10 cellular contexts compared by ENCODE assay signal in the genomic region with DNA sequence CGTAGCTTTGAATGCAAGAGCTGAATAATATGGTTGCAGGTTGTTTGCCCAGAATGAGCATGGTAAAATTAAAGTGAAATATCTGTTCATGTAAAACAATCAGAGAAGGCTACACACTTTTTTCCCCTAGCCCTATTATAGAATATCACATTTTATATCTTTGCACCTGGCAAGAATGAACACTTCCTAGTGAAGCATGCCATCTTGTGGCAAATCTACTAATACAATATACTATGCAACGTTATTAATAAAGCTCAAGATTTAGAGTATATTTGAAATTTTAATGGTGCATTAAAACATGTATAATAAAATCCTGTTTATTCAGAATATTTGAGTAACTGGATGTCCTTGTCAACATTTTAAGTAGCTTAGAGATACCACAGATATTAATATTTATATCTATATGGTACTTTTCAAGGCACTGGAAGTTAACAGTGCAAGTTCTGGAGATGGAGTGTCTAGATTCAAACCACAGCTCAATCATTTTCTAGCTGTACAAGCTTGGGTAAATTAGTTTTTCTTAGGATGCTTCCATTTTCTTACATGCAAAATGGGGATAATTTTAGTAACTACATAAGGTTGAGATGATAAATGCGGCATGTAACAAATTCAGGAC.
A peak's percentile ranks its signal among the peaks of the same experiment; 100 is the strongest.
DNase-seq lines count a peak whose midpoint lies in the region; ATAC-seq, FAIRE-seq and TF ChIP-seq lines count a peak whose summit lies in the region.
"Had no signal": no experiment of that assay in that cellular context is flagged by ENCODE, and none has a peak within 500 bp of the region (broad histone marks: within the 10 kb centered on the region; RNA-seq: fewer than 3 reads in every experiment).

No MANE protein-coding gene starts in this region.

- CTCF ChIA-PET in HepG2 (lab: Yijun Ruan, JAX; ENCODE audit: low intra/inter-chr PET ratio, low total read pairs) = no interaction called here
- CTCF ChIA-PET in activated CD8-positive, alpha-beta T cell treated with anti-CD3 and anti-CD28 coated beads for 36 hours (lab: Charles Lee) = interaction anchor here (1.1 kb wide), 1 partner anchor 12 kb away, joined by 3 read pairs; no protein-coding TSS in a partner anchor

- no peak overlapping the region for H3K4me3 Mint-ChIP-seq in activated CD8-positive, alpha-beta T cell treated with anti-CD3 and anti-CD28 coated beads for 36 hours
- H3K4me3 Mint-ChIP-seq: dendritic cell treated with granulocyte-macrophage colony-stimulating factor and Interleukin-4, amounts not matched to agents 40 ng/mL and 50 ng/mL, for 4 days had no signal

- H3K4me1 ChIP-seq in MM.1S (ENCODE audit: low read length) (no peaks in the 10 kb centered on the region), adrenal gland (replicated peaks in 1 of 2) (no peaks in the 10 kb centered on the region), HepG2 (ENCODE audit: insufficient read depth, low read length) (no peaks in the 10 kb centered on the region)

- TF ChIP-seq CTCF in MM.1S (IDR thresholded peaks at IDR 0.05; ENCODE audit: low read length) = peak; percentile 33
- TF ChIP-seq CTCF in adrenal gland (IDR thresholded peaks at IDR 0.05) = peak in 5 of 6 experiments; percentile 27 to 56 (median 39)
- TF ChIP-seq CTCF in HepG2 (CRISPR knock-in tag; IDR thresholded peaks at IDR 0.05) = peak; percentile 16; the same call in 1 of the 2 replicates
- TF ChIP-seq CTCF in activated CD8-positive, alpha-beta T cell treated with anti-CD3 and anti-CD28 coated beads for 36 hours (IDR thresholded peaks at IDR 0.05) = no peak

- no peak overlapping the region for H3K27ac ChIP-seq in MM.1S (ENCODE audit: low read length)
- H3K27ac ChIP-seq in adrenal gland = no peak overlapping the region
- no peak overlapping the region for H3K27ac ChIP-seq in HepG2 (ENCODE audit: extremely low read length, insufficient read depth, low read length)

- TF ChIP-seq POLR2A in adrenal gland (IDR thresholded peaks at IDR 0.05) = no peak
- no peak for TF ChIP-seq POLR2A in HepG2 (IDR thresholded peaks at IDR 0.05; ENCODE audit: insufficient read depth in 1 of 2, low read depth in 2 of 2, low read length in 2 of 2)

- H3K9ac ChIP-seq in MM.1S (ENCODE audit: low read length) = no peak overlapping the region
- H3K9ac ChIP-seq in HepG2 (ENCODE audit: insufficient read depth, low read depth, low read length) = no peak overlapping the region

- 61 to 68% (median 63%) methylated on average over 3 of the region's 3 CpGs for WGBS in adrenal gland, 4 donors
- 15% methylated on average over 3 of the region's 3 CpGs for WGBS in HepG2 (ENCODE audit: low lambda C conversion rate)

- no peaks in the 10 kb centered on the region for H3K9me2 ChIP-seq in MM.1S (replicated peaks; ENCODE audit: insufficient read depth, low read length)

- H4K20me1 ChIP-seq in MM.1S (ENCODE audit: insufficient read depth, low read length) (no peaks in the 10 kb centered on the region), HepG2 (ENCODE audit: insufficient read depth, low read length) (no peaks in the 10 kb centered on the region)

- H3K9me3 ChIP-seq in MM.1S (replicated peaks; ENCODE audit: insufficient read depth, low read length) (no peaks in the 10 kb centered on the region), adrenal gland (replicated peaks in 1 of 3) (no peaks in the 10 kb centered on the region), HepG2 (ENCODE audit: low read length) (no peaks in the 10 kb centered on the region)

- TF ChIP-seq RAD21 in HepG2 (CRISPR knock-in tag; IDR thresholded peaks at IDR 0.05) = no peak

- peaks cover 5% of the 10 kb centered on the region for H3K9me3 Mint-ChIP-seq in activated CD8-positive, alpha-beta T cell treated with anti-CD3 and anti-CD28 coated beads for 36 hours
- H3K9me3 Mint-ChIP-seq: dendritic cell treated with granulocyte-macrophage colony-stimulating factor and Interleukin-4, amounts not matched to agents 40 ng/mL and 50 ng/mL, for 4 days had no signal

- H3F3A ChIP-seq in MM.1S (ENCODE audit: insufficient read depth, low read length) = no peaks in the 10 kb centered on the region

- H3K4me1 Mint-ChIP-seq in activated CD8-positive, alpha-beta T cell treated with anti-CD3 and anti-CD28 coated beads for 36 hours (ENCODE audit: low read depth) = no peaks in the 10 kb centered on the region

- H3K36me3 Mint-ChIP-seq in activated CD8-positive, alpha-beta T cell treated with anti-CD3 and anti-CD28 coated beads for 36 hours (ENCODE audit: low read depth) = no peaks in the 10 kb centered on the region

- intact Hi-C loops in adrenal gland (cut with DNase I) = loop anchor here in 1 of 2 donors (5.0 kb wide), 1 partner anchor 788 kb away; no protein-coding TSS in a partner anchor
- intact Hi-C loops in HepG2 (cut with micrococcal nuclease; ENCODE audit: unreplicated experiment) = loop anchor here (5.0 kb wide), 1 partner anchor 798 kb away; no protein-coding TSS in a partner anchor
- intact Hi-C loops in activated CD8-positive, alpha-beta T cell treated with anti-CD3 and anti-CD28 coated beads for 36 hours (cut with micrococcal nuclease) = no loop called here

- H3K36me3 ChIP-seq in MM.1S (replicated peaks; ENCODE audit: insufficient read depth, low read length) (no peaks in the 10 kb centered on the region), adrenal gland (replicated peaks in 1 of 2) (no peaks in the 10 kb centered on the region), HepG2 (replicated peaks in 1 of 2; ENCODE audit: control insufficient read depth in 1 of 2, insufficient read depth in 2 of 2, low read length in 2 of 2) (no peaks in the 10 kb centered on the region)

- no peaks in the 10 kb centered on the region for H3K27me3 ChIP-seq in MM.1S (replicated peaks; ENCODE audit: insufficient read depth, low read length)
- H3K27me3 ChIP-seq in adrenal gland = no peaks in the 10 kb centered on the region
- no peaks in the 10 kb centered on the region for H3K27me3 ChIP-seq in HepG2 (ENCODE audit: control insufficient read depth in 1 of 2, insufficient read depth in 2 of 2, low read length in 2 of 2)

- ATAC-seq in HepG2 = no peak
- ATAC-seq in activated CD8-positive, alpha-beta T cell treated with anti-CD3 and anti-CD28 coated beads for 36 hours = no peak
- no peak for ATAC-seq in HG03571 (IDR thresholded peaks at IDR 0.05; ENCODE audit: unreplicated experiment)
- no peak for ATAC-seq in GM19455 (IDR thresholded peaks at IDR 0.05; ENCODE audit: unreplicated experiment)

- FAIRE-seq in HepG2 (lab: Jason Lieb, UNC) = no peak
- FAIRE-seq: H1 had no signal

- no TSS peak for BruUV-seq in HepG2 (replicated peaks; lab: Mats Ljungman, UMichigan)

- H2AFZ ChIP-seq in MM.1S (ENCODE audit: low read length) (no peak overlapping the region), HepG2 (ENCODE audit: low read length) (no peak overlapping the region)

- POLR2A ChIA-PET in HepG2 (lab: Yijun Ruan, JAX) = no interaction called here
- POLR2A ChIA-PET in activated CD8-positive, alpha-beta T cell treated with anti-CD3 and anti-CD28 coated beads for 36 hours (lab: Charles Lee) = no interaction called here

- no peak overlapping the region for H3K4me3 ChIP-seq in MM.1S (ENCODE audit: low read length)
- no peak overlapping the region for H3K4me3 ChIP-seq in adrenal gland
- H3K4me3 ChIP-seq in HepG2 (replicated peaks in 1 of 3; ENCODE audit: insufficient read depth in 1 of 3, low read depth in 2 of 3, low read length in 3 of 3) = no peak overlapping the region

- in situ Hi-C loops in HepG2 (cut with HindIII; ENCODE audit: extremely low pct_ligation_motif_present, low pct_unique_long_range_greater_than_20kb) = no loop called here

- H3K79me2 ChIP-seq in MM.1S (ENCODE audit: low read length) (no peaks in the 10 kb centered on the region), HepG2 (ENCODE audit: insufficient read depth, low read length) (no peaks in the 10 kb centered on the region)

- DNase-seq in COR-L47 (lab: John Stamatoyannopoulos, UW) = peak; percentile 47
- peak; percentile 33 for DNase-seq in MM.1S
- no peak for DNase-seq in adrenal gland
- DNase-seq in HepG2 (ENCODE audit: low spot score) = no peak
- DNase-seq in activated CD8-positive, alpha-beta T cell treated with anti-CD3 and anti-CD28 coated beads for 36 hours = no peak
- no peak for DNase-seq in mesenteric fat pad (ENCODE audit: low spot score)

- no peak for TF ChIP-seq EP300 in HepG2 (IDR thresholded peaks at IDR 0.05; ENCODE audit: low read depth in 2 of 2, low read length in 2 of 2)
- TF ChIP-seq EP300 in HepG2 (CRISPR knock-in tag; IDR thresholded peaks at IDR 0.05; ENCODE audit: borderline replicate concordance) = no peak

- H3K27ac Mint-ChIP-seq in activated CD8-positive, alpha-beta T cell treated with anti-CD3 and anti-CD28 coated beads for 36 hours = no peak overlapping the region
- H3K27ac Mint-ChIP-seq: dendritic cell treated with granulocyte-macrophage colony-stimulating factor and Interleukin-4, amounts not matched to agents 40 ng/mL and 50 ng/mL, for 4 days had no signal

- no peak overlapping the region for H3K4me2 ChIP-seq in MM.1S (ENCODE audit: low read depth, low read length)
- H3K4me2 ChIP-seq in HepG2 (ENCODE audit: low read depth, low read length) = no peak overlapping the region

- H3K27me3 Mint-ChIP-seq in activated CD8-positive, alpha-beta T cell treated with anti-CD3 and anti-CD28 coated beads for 36 hours = no peaks in the 10 kb centered on the region
- H3K27me3 Mint-ChIP-seq: dendritic cell treated with granulocyte-macrophage colony-stimulating factor and Interleukin-4, amounts not matched to agents 40 ng/mL and 50 ng/mL, for 4 days had no signal

TF ChIP-seq in HepG2, 621 proteins besides CTCF, POLR2A, EP300 and RAD21:
- TF ChIP-seq RAD51 (IDR thresholded peaks at IDR 0.05; ENCODE audit: borderline replicate concordance) = no peak
- 0 out of 2 replicates have a peak, but pooled peaks have one; percentile 9 for TF ChIP-seq STAG1 (CRISPR knock-in tag; IDR thresholded peaks at IDR 0.05)
- no peak for TF ChIP-seq KLF12 (CRISPR knock-in tag; IDR thresholded peaks at IDR 0.05; ENCODE audit: borderline replicate concordance)

Comparison
In these comparisons a context has a peak if more than half of its experiments do, and no peak if none do; other contexts are left out.
1. DNase-seq: peak in COR-L47 (single experiment) and MM.1S (single experiment); none in adrenal gland (0 of 7), HepG2 (single experiment), activated CD8-positive, alpha-beta T cell treated with anti-CD3 and anti-CD28 coated beads for 36 hours (single experiment) and mesenteric fat pad (single experiment).